ENCODE assay signal across 15 cellular contexts in genomic region chr12:105887131-105887530, GRCh38.
DNase-seq lines count a peak whose midpoint lies in the region; FAIRE-seq and TF ChIP-seq lines count a peak whose summit lies in the region.
"Had no signal": no experiment of that assay in that cellular context is flagged by ENCODE, and none has a peak within 500 bp of the region (broad histone marks: within the 10 kb centered on the region; RNA-seq: fewer than 3 reads in every experiment).

No MANE protein-coding gene starts in this region.

- no peak overlapping the region; the same call in 1 of the 2 replicates for H2BK20ac ChIP-seq in H1 (ENCODE audit: low read length)

- H2BK120ac ChIP-seq in H1 (replicated peaks; ENCODE audit: low read depth, low read length) (no peak overlapping the region), mesendoderm (ENCODE audit: low read depth, low read length) (no peak overlapping the region)

- H3K14ac ChIP-seq in H1 (ENCODE audit: insufficient read length): no peak overlapping the region

- H3K4me3 ChIP-seq in H1 (ENCODE audit: extremely low read depth in 1 of 4, insufficient read depth in 2 of 4, low read depth in 3 of 4, low read length in 4 of 4) (no peak overlapping the region), mesendoderm (ENCODE audit: low read length) (no peak overlapping the region)

- WGBS in H1 (ENCODE audit: extremely low coverage in 1 of 2, insufficient coverage in 1 of 2, insufficient read length in 1 of 2, insufficient replicate concordance in 2 of 2, low coverage in 1 of 2, low lambda C conversion rate in 2 of 2, missing lambda C conversion rate in 1 of 2), 2 experiments: 68% methylated on average over 3 of the region's 3 CpGs; no CpG with 5 or more reads in 1 of the 2 experiments
- no CpG with 5 or more reads among the region's 3 CpGs for WGBS in mesendoderm (ENCODE audit: extremely low coverage, insufficient coverage, low lambda C conversion rate)

- H3K23me2 ChIP-seq in H1 (ENCODE audit: low read depth, low read length): no peaks in the 10 kb centered on the region

- no peak overlapping the region for H3K4ac ChIP-seq in H1 (replicated peaks; ENCODE audit: insufficient read length, low read depth, low read length)
- no peak overlapping the region for H3K4ac ChIP-seq in mesendoderm (ENCODE audit: low read depth, low read length)

- no peak overlapping the region for H4K91ac ChIP-seq in H1 (replicated peaks; ENCODE audit: insufficient read length, low read length)

- H3K27me3 ChIP-seq in H1 (replicated peaks in 1 of 4; ENCODE audit: control insufficient read depth in 3 of 4, extremely low read depth in 1 of 4, insufficient read depth in 3 of 4, low read length in 3 of 4) (no peaks in the 10 kb centered on the region), mesendoderm (ENCODE audit: insufficient read depth, low read length, poor library complexity) (no peaks in the 10 kb centered on the region)

- H3K23ac ChIP-seq in H1 (ENCODE audit: insufficient read length) (no peak overlapping the region), mesendoderm (ENCODE audit: low read length) (no peak overlapping the region)

- no peak for TF ChIP-seq RAD21 in H1 (IDR thresholded peaks at IDR 0.05 in 1 of 2, conservative IDR thresholded peaks at IDR 0.05 in 1 of 2; ENCODE audit: low read depth in 2 of 2, low read length in 2 of 2)

- peak; percentile 61 for DNase-seq in MV-4-11 (lab: John Stamatoyannopoulos, UW)
- no peak for DNase-seq in H1 (ENCODE audit: low read depth in 1 of 2, low spot score in 2 of 2)
- DNase-seq in mesendoderm: peak; percentile 39
- DNase-seq in HK-2 (ENCODE audit: unreplicated experiment): no peak
- no peak for DNase-seq in stimulated activated CD4-positive, alpha-beta T cell treated with anti-CD3 and anti-CD28 coated beads, Interleukin-4, amount 100 ng/mL, for 24 hours
- no peak for DNase-seq in DMS79 treated with DMSO at 0.1 percent for 48 hours (lab: John Stamatoyannopoulos, UW)
- DNase-seq: C1 segment of cervical spinal cord; Calu3; CD4-positive, alpha-beta memory T cell; COR-L47; DMS53; DND-41; H9 had no signal

- H3K9me3 ChIP-seq in H1 (ENCODE audit: insufficient read depth in 2 of 2, low read depth in 1 of 2, low read length in 1 of 2): no peaks in the 10 kb centered on the region; a peak in 1 of 4 replicates

- H3K36me3 ChIP-seq in H1 (ENCODE audit: control insufficient read depth in 2 of 4, insufficient read depth in 4 of 4, low read length in 3 of 4) (no peaks in the 10 kb centered on the region), mesendoderm (ENCODE audit: control insufficient read depth, insufficient read depth, low read length) (no peaks in the 10 kb centered on the region)

- no peak for TF ChIP-seq CTCF in H1 (IDR thresholded peaks at IDR 0.05; ENCODE audit: control extremely low read depth in 1 of 3, insufficient read depth in 1 of 3, low read depth in 1 of 3, low read length in 3 of 3)

- H3K79me1 ChIP-seq in H1 (ENCODE audit: low read depth, low read length) (no peaks in the 10 kb centered on the region), mesendoderm (ENCODE audit: low read length) (no peaks in the 10 kb centered on the region)

- H4K8ac ChIP-seq in H1 (ENCODE audit: extremely low read depth, insufficient read depth, low read length): no peak overlapping the region
- no peak overlapping the region for H4K8ac ChIP-seq in mesendoderm (ENCODE audit: low read depth, low read length)

- no peaks in the 10 kb centered on the region for H4K20me1 ChIP-seq in H1 (replicated peaks in 1 of 2; ENCODE audit: control insufficient read depth in 1 of 2, insufficient read depth in 2 of 2, low read length in 2 of 2)

- no peak for TF ChIP-seq EP300 in H1 (IDR thresholded peaks at IDR 0.05; ENCODE audit: borderline replicate concordance in 1 of 2, low read depth in 2 of 2, low read length in 2 of 2)

- H3K18ac ChIP-seq in H1 (ENCODE audit: extremely low read depth, low read length) (no peak overlapping the region; the same call in 1 of the 2 replicates), mesendoderm (ENCODE audit: low read length) (no peak overlapping the region)

- H3K27ac ChIP-seq in H1 (ENCODE audit: low read depth, low read length) (no peak overlapping the region), mesendoderm (ENCODE audit: low read depth, low read length) (no peak overlapping the region)

- H2AFZ ChIP-seq in H1 (ENCODE audit: low read length): no peak overlapping the region

- H2BK5ac ChIP-seq in H1 (ENCODE audit: low read depth, low read length) (no peak overlapping the region), mesendoderm (ENCODE audit: low read length) (no peak overlapping the region)

- no peak overlapping the region for H2BK12ac ChIP-seq in H1 (ENCODE audit: low read depth, low read length)

- no peak overlapping the region for H3K56ac ChIP-seq in H1 (replicated peaks; ENCODE audit: insufficient read length, low read depth, low read length)
- H3K56ac ChIP-seq in mesendoderm (ENCODE audit: low read length): no peak overlapping the region

- H2AK5ac ChIP-seq in H1 (ENCODE audit: low read depth, low read length): no peak overlapping the region
- no peak overlapping the region for H2AK5ac ChIP-seq in mesendoderm (ENCODE audit: low read length)

- H4K5ac ChIP-seq in H1 (ENCODE audit: insufficient read length, low read depth, low read length): no peak overlapping the region
- no peak overlapping the region for H4K5ac ChIP-seq in mesendoderm (ENCODE audit: low read length)

- FAIRE-seq in H1 (lab: Jason Lieb, UNC): peak; percentile 63
- FAIRE-seq: G401.6, GM12892 had no signal

- POLR2A ChIA-PET in H1 (lab: Charles Lee; ENCODE audit: partially characterized antibody): interaction anchor here (1.0 kb wide), 1 partner anchor 11 kb away, joined by 3 read pairs; no protein-coding TSS in a partner anchor

- H3K9ac ChIP-seq in H1 (replicated peaks in 1 of 4; ENCODE audit: extremely low read depth in 1 of 4, low read depth in 3 of 4, low read length in 3 of 4): no peak overlapping the region
- no peak overlapping the region for H3K9ac ChIP-seq in mesendoderm (ENCODE audit: low read length)

- H3K79me2 ChIP-seq in H1 (ENCODE audit: control insufficient read depth in 1 of 2, insufficient read depth in 2 of 2, low read length in 2 of 2) (no peaks in the 10 kb centered on the region), mesendoderm (ENCODE audit: control insufficient read depth, insufficient read depth, low read length) (no peaks in the 10 kb centered on the region)

- no peak overlapping the region for H3K4me2 ChIP-seq in H1 (ENCODE audit: insufficient read depth in 1 of 2, low read depth in 2 of 2, low read length in 2 of 2)
- H3K4me2 ChIP-seq in mesendoderm (ENCODE audit: low read length): no peak overlapping the region

- CTCF ChIA-PET in H1 (lab: Charles Lee; ENCODE audit: partially characterized antibody): no interaction called here

- no peak for TF ChIP-seq POLR2A in H1 (IDR thresholded peaks at IDR 0.05; ENCODE audit: control extremely low read depth in 1 of 2, low read depth in 2 of 2, low read length in 2 of 2)

- H3K4me1 ChIP-seq in H1 (replicated peaks in 1 of 4; ENCODE audit: control insufficient read depth in 3 of 4, insufficient read depth in 4 of 4, low read length in 3 of 4) (no peaks in the 10 kb centered on the region), mesendoderm (ENCODE audit: control insufficient read depth, low read depth, low read length) (no peaks in the 10 kb centered on the region)

- H2BK15ac ChIP-seq in H1 (ENCODE audit: low read length) (no peak overlapping the region), mesendoderm (replicated peaks; ENCODE audit: low read depth) (no peak overlapping the region)

TF ChIP-seq in H1, 55 proteins besides CTCF, POLR2A, EP300 and RAD21 (continues in another document):
- TF ChIP-seq ZNF274 (IDR thresholded peaks at IDR 0.05; ENCODE audit: borderline replicate concordance, extremely low read depth, low read length) (no peak), RFX5 (IDR thresholded peaks at IDR 0.05; ENCODE audit: borderline replicate concordance, low read depth, low read length) (no peak), SRF (IDR thresholded peaks at IDR 0.05; ENCODE audit: low read depth, low read length) (no peak), SP1 (IDR thresholded peaks at IDR 0.05; ENCODE audit: low read depth, low read length) (no peak), RBBP5 (IDR thresholded peaks at IDR 0.05; ENCODE audit: borderline replicate concordance, low read depth, low read length) (no peak), TEAD4 (IDR thresholded peaks at IDR 0.05; ENCODE audit: low read depth, low read length) (no peak), SAP30 (IDR thresholded peaks at IDR 0.05; ENCODE audit: insufficient read depth, insufficient replicate concordance, low read length) (no peak), NANOG (IDR thresholded peaks at IDR 0.05; ENCODE audit: insufficient read depth, low read depth, low read length, poor library complexity, severe bottlenecking) (no peak)

Comparison
In these comparisons a context has a peak if more than half of its experiments do, and no peak if none do; other contexts are left out.
1. DNase-seq: peak in MV-4-11 (single experiment) and mesendoderm (single experiment); none in H1 (0 of 2), HK-2 (single experiment), stimulated activated CD4-positive, alpha-beta T cell treated with anti-CD3 and anti-CD28 coated beads, Interleukin-4, amount 100 ng/mL, for 24 hours (single experiment) and DMS79 treated with DMSO at 0.1 percent for 48 hours (single experiment).